ENCODE assay signal across 2 cellular contexts in genomic region chr2:3336844-3337243, GRCh38.
TF ChIP-seq lines count a peak whose summit lies in the region.

No MANE protein-coding gene starts in this region.

TF ChIP-seq in HEK293, 187 proteins besides CTCF, POLR2A, EP300 and RAD21:
- TF ChIP-seq ZNF513 (tag by site-specific recombination; IDR thresholded peaks at IDR 0.05) (no peak), PRDM1 (tag by site-specific recombination; IDR thresholded peaks at IDR 0.05) (peak; percentile 99), HOXD13 (CRISPR knock-in tag; IDR thresholded peaks at IDR 0.05; ENCODE audit: borderline replicate concordance) (no peak), ZFHX2 (tag by site-specific recombination; conservative IDR thresholded peaks at IDR 0.05) (no peak), ZNF18 (tag by site-specific recombination; IDR thresholded peaks at IDR 0.05) (no peak)
TF ChIP-seq in HEK293: peak in this region for 1.

TF ChIP-seq in IMR-90, 13 proteins besides CTCF, POLR2A, EP300 and RAD21 (continued from another document):
- TF ChIP-seq USF2 (IDR thresholded peaks at IDR 0.05; ENCODE audit: low read depth, low read length) (no peak), FOS (IDR thresholded peaks at IDR 0.05; ENCODE audit: low read depth, low read length) (no peak), RCOR1 (IDR thresholded peaks at IDR 0.05; ENCODE audit: insufficient replicate concordance, low read length) (no peak), ELK1 (IDR thresholded peaks at IDR 0.05; ENCODE audit: borderline replicate concordance, low read depth, low read length) (no peak), SMC3 (IDR thresholded peaks at IDR 0.05; ENCODE audit: low read depth, low read length) (no peak), MAZ (IDR thresholded peaks at IDR 0.05; ENCODE audit: borderline replicate concordance, low read depth, low read length) (no peak)
